Comparison of ENCODE assay signal across 23 cellular contexts in the genomic region with DNA sequence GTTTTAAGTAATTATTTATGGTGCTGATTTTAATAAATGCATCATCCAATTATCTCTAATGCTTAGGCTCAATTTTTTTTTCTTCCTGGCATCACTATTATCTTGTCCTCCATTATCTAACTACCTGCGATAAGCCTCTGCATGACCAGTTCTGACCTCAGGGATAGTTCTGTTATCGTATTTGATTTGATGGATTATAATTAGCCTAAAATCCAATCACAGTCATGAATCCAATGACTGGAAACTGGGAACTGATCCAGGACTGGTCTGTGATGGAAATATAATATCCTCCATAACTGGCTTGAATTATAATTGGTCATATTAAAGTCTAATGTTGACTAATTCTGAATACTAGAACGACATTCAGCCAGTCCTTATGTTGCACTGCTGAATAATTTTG.
"Had no signal": no experiment of that assay in that cellular context is flagged by ENCODE, and none has a peak within 500 bp of the region (broad histone marks: within the 10 kb centered on the region; RNA-seq: fewer than 3 reads in every experiment).

No MANE protein-coding gene starts in this region.

- H3K27ac Mint-ChIP-seq: activated naive CD8-positive, alpha-beta T cell treated with anti-CD3 and anti-CD28 coated beads for 36 hours; activated T-cell treated with anti-CD3 and anti-CD28 coated beads, Interleukin-2, amount 50 U/mL, for 24 hours; activated T-helper 17 cell treated with anti-CD3 and anti-CD28 coated beads, Interleukin-2, amount 50 U/mL, for 72 hours; nephron progenitor cell; stimulated activated memory B cell treated with anti-CD40 and anti-IgM and Interleukin-4, amounts not matched to agents 10 μg/mL and 1 μg/mL and 100 μg/mL, for 72 hours had no signal

- H3K27me3 Mint-ChIP-seq: activated naive CD8-positive, alpha-beta T cell treated with anti-CD3 and anti-CD28 coated beads for 36 hours; activated T-cell treated with anti-CD3 and anti-CD28 coated beads, Interleukin-2, amount 50 U/mL, for 24 hours; activated T-helper 17 cell treated with anti-CD3 and anti-CD28 coated beads, Interleukin-2, amount 50 U/mL, for 72 hours had no signal

- H3K4me3 ChIP-seq: mucosa of descending colon, stomach, suprapubic skin, tibial nerve had no signal

- H3K4me1 Mint-ChIP-seq: activated naive CD8-positive, alpha-beta T cell treated with anti-CD3 and anti-CD28 coated beads for 36 hours; activated T-helper 17 cell treated with anti-CD3 and anti-CD28 coated beads, Interleukin-2, amount 50 U/mL, for 72 hours; nephron progenitor cell; stimulated activated memory B cell treated with anti-CD40 and anti-IgM and Interleukin-4, amounts not matched to agents 10 μg/mL and 1 μg/mL and 100 μg/mL, for 72 hours had no signal

- H3K9me3 Mint-ChIP-seq: activated naive CD8-positive, alpha-beta T cell treated with anti-CD3 and anti-CD28 coated beads for 36 hours; activated T-cell treated with anti-CD3 and anti-CD28 coated beads, Interleukin-2, amount 50 U/mL, for 24 hours; activated T-helper 17 cell treated with anti-CD3 and anti-CD28 coated beads, Interleukin-2, amount 50 U/mL, for 72 hours; nephron progenitor cell; stimulated activated memory B cell treated with anti-CD40 and anti-IgM and Interleukin-4, amounts not matched to agents 10 μg/mL and 1 μg/mL and 100 μg/mL, for 72 hours had no signal

- H3K4me3 Mint-ChIP-seq: activated naive CD8-positive, alpha-beta T cell treated with anti-CD3 and anti-CD28 coated beads for 36 hours; activated T-cell treated with anti-CD3 and anti-CD28 coated beads, Interleukin-2, amount 50 U/mL, for 24 hours; activated T-helper 17 cell treated with anti-CD3 and anti-CD28 coated beads, Interleukin-2, amount 50 U/mL, for 72 hours; nephron progenitor cell; stimulated activated memory B cell treated with anti-CD40 and anti-IgM and Interleukin-4, amounts not matched to agents 10 μg/mL and 1 μg/mL and 100 μg/mL, for 72 hours had no signal

- ATAC-seq: activated T-helper 17 cell treated with anti-CD3 and anti-CD28 coated beads, Interleukin-2, amount 50 U/mL, for 72 hours; foreskin keratinocyte; left colon; mucosa of descending colon; sciatic nerve; stimulated activated memory B cell treated with anti-CD40 and anti-IgM and Interleukin-4, amounts not matched to agents 10 μg/mL and 1 μg/mL and 100 μg/mL, for 72 hours had no signal

- H3K36me3 Mint-ChIP-seq: activated naive CD8-positive, alpha-beta T cell treated with anti-CD3 and anti-CD28 coated beads for 36 hours; stimulated activated memory B cell treated with anti-CD40 and anti-IgM and Interleukin-4, amounts not matched to agents 10 μg/mL and 1 μg/mL and 100 μg/mL, for 72 hours had no signal

- DNase-seq: activated CD4-positive, alpha-beta T cell treated with anti-CD3 and anti-CD28 coated beads for 1 hour; activated CD4-positive, alpha-beta T cell treated with anti-CD3 and anti-CD28 coated beads, Interleukin-2, amount 50 U/mL, for 1 hour; activated naive CD4-positive, alpha-beta T cell; activated naive CD8-positive, alpha-beta T cell treated with anti-CD3 and anti-CD28 coated beads for 36 hours; activated T-cell treated with anti-CD3 and anti-CD28 coated beads, Interleukin-2, amount 50 U/mL, for 24 hours; central memory CD4-positive, alpha-beta T cell; dermis blood vessel endothelial cell; effector CD8-positive, alpha-beta T cell; erythroblast; foreskin keratinocyte; left colon; mesenchymal stem cell; mucosa of descending colon; nephron progenitor cell; nucleus accumbens; posterior cingulate gyrus; small intestine; stomach had no signal
